Comparison of ENCODE assay signal across 8 cellular contexts in genomic region chr10:26859241-26860025, GRCh38. TPM values are rescaled to one million over a fixed set of nuclear protein-coding genes. Genes with fewer than 3 reads are reported as not detected.
A peak's percentile ranks its signal among the peaks of the same experiment; 100 is the strongest.
DNase-seq lines count a peak whose midpoint lies in the region; ATAC-seq and TF ChIP-seq lines count a peak whose summit lies in the region.

No MANE protein-coding gene starts in this region.

- peak overlapping the region; percentile 88 to 90 (median 89) for H3K9ac ChIP-seq in skeletal muscle tissue (ENCODE audit: low read depth in 1 of 3, low read length in 3 of 3)

- peaks cover 20% of the 10 kb centered on the region for H3K4me1 ChIP-seq in foreskin keratinocyte
- H3K4me1 ChIP-seq in skeletal muscle tissue (ENCODE audit: control insufficient read depth in 3 of 3, insufficient read depth in 3 of 3, low read length in 3 of 3): peaks cover 16 to 17% (median 17%) of the 10 kb centered on the region in 3 donors

- H3K4me1 Mint-ChIP-seq in T-helper 17 cell: peaks cover 36% of the 10 kb centered on the region

- H3K4me3 ChIP-seq in H7 (ENCODE audit: insufficient read depth, low read depth, low read length) (peak overlapping the region; percentile 92), skeletal muscle tissue (ENCODE audit: low read length in 3 of 3) (peak overlapping the region; percentile 82 to 98 (median 95))

- H3K9me3 ChIP-seq in T-helper 17 cell (ENCODE audit: control insufficient read depth, low read length, poor library complexity, severe bottlenecking) (no peaks in the 10 kb centered on the region), skeletal muscle tissue (ENCODE audit: control insufficient read depth in 3 of 3, low read length in 3 of 3) (no peaks in the 10 kb centered on the region)

- H3K27me3 ChIP-seq in H7 (ENCODE audit: control insufficient read depth, insufficient read depth, low read length): no peaks in the 10 kb centered on the region
- H3K27me3 ChIP-seq in foreskin keratinocyte: no peaks in the 10 kb centered on the region
- no peaks in the 10 kb centered on the region for H3K27me3 ChIP-seq in skeletal muscle tissue (ENCODE audit: control insufficient read depth in 3 of 3, insufficient read depth in 3 of 3, low read length in 3 of 3)

- H3K27ac Mint-ChIP-seq in T-helper 17 cell: peak overlapping the region; percentile 97

- TF ChIP-seq CTCF in foreskin keratinocyte (conservative IDR thresholded peaks at IDR 0.05): no peak

- H3K27ac ChIP-seq in foreskin keratinocyte (peak overlapping the region; percentile 100), skeletal muscle tissue (ENCODE audit: low read depth, low read length) (peak overlapping the region; percentile 96)

- DNase-seq in H7 (no peak), T-helper 17 cell (no peak), foreskin keratinocyte (peak in 1 of 2 donors; percentile 30), NCI-H226 (no peak), T1000 (lab: John Stamatoyannopoulos, UW) (no peak)

- H3K36me3 ChIP-seq in H7 (replicated peaks; ENCODE audit: control insufficient read depth, insufficient read depth, low read length) (no peaks in the 10 kb centered on the region), skeletal muscle tissue (ENCODE audit: control insufficient read depth in 3 of 3, insufficient read depth in 3 of 3, low read length in 3 of 3) (no peaks in the 10 kb centered on the region)

- ATAC-seq in T-helper 17 cell (no peak), foreskin keratinocyte (no peak), HG02588 (IDR thresholded peaks at IDR 0.05; ENCODE audit: unreplicated experiment) (no peak), HG02623 (IDR thresholded peaks at IDR 0.05; ENCODE audit: unreplicated experiment) (no peak)

- peaks cover 5% of the 10 kb centered on the region for H3K36me3 Mint-ChIP-seq in T-helper 17 cell (ENCODE audit: low read depth)

- H3K27me3 Mint-ChIP-seq in T-helper 17 cell: peaks cover 8% of the 10 kb centered on the region

- peak overlapping the region; percentile 99 for H3K4me3 Mint-ChIP-seq in T-helper 17 cell

RNA-seq across cellular contexts. Expression of gene ABI1, which starts 1.3 kb away (rescaled TPM):
- 29.7 and 37.4 TPM in 2 replicates for total RNA-seq in H7 (2014; rRNA removed; shearing (Covaris generic))
- total RNA-seq in T-helper 17 cell (10 to 100 TPM; 75.5 to 99.4 TPM), foreskin keratinocyte (44.3 and 51.9 TPM in 2 replicates), skeletal muscle tissue (23.0 TPM)
- polyA plus RNA-seq in foreskin keratinocyte: 22.7 and 24.8 TPM in 2 replicates
